11 cellular contexts compared by ENCODE assay signal in the genomic region with DNA sequence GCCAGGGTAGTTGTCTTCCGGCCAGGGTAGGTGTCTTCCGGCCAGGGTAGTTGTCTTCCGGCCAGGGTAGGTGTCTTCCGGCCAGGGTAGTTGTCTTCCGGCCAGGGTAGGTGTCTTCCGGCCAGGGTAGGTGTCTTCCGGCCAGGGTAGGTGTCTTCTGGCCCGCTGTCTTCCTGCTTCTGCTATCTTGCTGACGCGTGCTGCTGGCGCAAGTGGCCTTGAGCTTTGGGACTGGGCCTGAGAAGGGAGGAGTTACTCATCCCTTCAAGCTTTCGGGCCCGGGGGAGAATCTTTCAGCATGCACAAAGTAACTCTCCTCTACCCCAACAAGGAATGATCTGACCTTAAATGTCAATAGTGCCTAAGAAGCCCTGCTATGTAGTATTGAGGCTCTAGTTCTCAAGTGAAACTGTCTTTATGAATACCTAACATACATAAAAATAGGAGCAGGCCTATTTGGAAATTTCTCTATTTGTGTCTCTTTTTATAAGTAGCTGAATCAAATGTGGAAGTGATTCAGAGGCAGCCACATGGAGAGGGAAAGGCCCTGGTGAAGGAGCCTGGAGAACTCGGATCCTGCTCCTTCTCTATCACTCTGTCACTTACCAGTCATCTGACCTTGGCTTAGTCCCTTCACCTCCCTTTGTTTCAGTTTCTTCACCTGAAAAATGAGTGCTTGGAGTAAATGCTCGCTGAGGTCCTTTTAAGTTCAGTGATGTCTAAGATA.
DNase-seq lines count a peak whose midpoint lies in the region; ATAC-seq, FAIRE-seq and TF ChIP-seq lines count a peak whose summit lies in the region.
"Had no signal": no experiment of that assay in that cellular context is flagged by ENCODE, and none has a peak within 500 bp of the region (broad histone marks: within the 10 kb centered on the region; RNA-seq: fewer than 3 reads in every experiment).

No MANE protein-coding gene starts in this region.

- TF ChIP-seq CTCF in psoas muscle (IDR thresholded peaks at IDR 0.05): no peak

- intact Hi-C loops in Right ventricle myocardium superior (cut with DNase I) (no loop called here), psoas muscle (cut with DNase I) (no loop called here)

- no peaks in the 10 kb centered on the region for H3K9me3 ChIP-seq in psoas muscle

- peaks cover 31% of the 10 kb centered on the region for H3K4me1 ChIP-seq in psoas muscle

- no peak overlapping the region for H3K4me3 ChIP-seq in psoas muscle

- ATAC-seq in Right ventricle myocardium superior (ENCODE audit: poor library complexity) (peak; percentile 47), psoas muscle (peak in 1 of 4 donors; percentile 58)

- FAIRE-seq in urothelium cell line (lab: Jason Lieb, UNC): no peak

- H3K27ac ChIP-seq in angular gyrus (ENCODE audit: low read depth, low read length) (peak overlapping the region; percentile 96), psoas muscle (peak overlapping the region; percentile 71)

- DNase-seq in CD1c-positive myeloid dendritic cell (ENCODE audit: extremely low spot score) (peak; percentile 35), Right ventricle myocardium superior (peak; percentile 79), psoas muscle (peak; percentile 80 to 85), urothelium cell line (ENCODE audit: low spot score) (no peak), UCSD-AML1 (lab: John Stamatoyannopoulos, UW; ENCODE audit: unreplicated experiment) (no peak), NCI-H1092 treated with DMSO at 0.1 percent for 48 hours (lab: John Stamatoyannopoulos, UW) (no peak)
- no peak for DNase-seq in stimulated activated CD4-positive, alpha-beta T cell treated with anti-CD3 and anti-CD28 coated beads, Interleukin-12 subunit alpha, Interleukin-12 subunit beta, amount 100 ng/mL, for 4 hours
- DNase-seq: activated CD4-positive, alpha-beta memory T cell treated with anti-CD3 and anti-CD28 coated beads for 36 hours; CD4-positive, alpha-beta T cell; Karpas-422 had no signal

- H3K36me3 ChIP-seq in psoas muscle (ENCODE audit: insufficient read depth in 1 of 2, low read depth in 1 of 2): peaks cover 0 to 4% of the 10 kb centered on the region in 2 donors

- no peaks in the 10 kb centered on the region for H3K27me3 ChIP-seq in psoas muscle (ENCODE audit: insufficient read depth in 3 of 3, low read length in 2 of 3)

- 65 to 74% (median 67%) methylated on average over 9 to 14 of the region's 15 CpGs for WGBS in psoas muscle, 3 donors

Comparison
In these comparisons a context has a peak if more than half of its experiments do, and no peak if none do; other contexts are left out.
1. DNase-seq: peak in CD1c-positive myeloid dendritic cell (single experiment), Right ventricle myocardium superior (single experiment) and psoas muscle (2 of 2); none in stimulated activated CD4-positive, alpha-beta T cell treated with anti-CD3 and anti-CD28 coated beads, Interleukin-12 subunit alpha, Interleukin-12 subunit beta, amount 100 ng/mL, for 4 hours (single experiment), urothelium cell line (single experiment), UCSD-AML1 (single experiment) and NCI-H1092 treated with DMSO at 0.1 percent for 48 hours (single experiment).